18 cellular contexts compared by ENCODE assay signal in genomic region chr4:82282875-82283274, GRCh38.
A peak's percentile ranks its signal among the peaks of the same experiment; 100 is the strongest.
DNase-seq lines count a peak whose midpoint lies in the region; ATAC-seq and TF ChIP-seq lines count a peak whose summit lies in the region.
"Had no signal": no experiment of that assay in that cellular context is flagged by ENCODE, and none has a peak within 500 bp of the region (broad histone marks: within the 10 kb centered on the region; RNA-seq: fewer than 3 reads in every experiment).

No MANE protein-coding gene starts in this region.

- no peaks in the 10 kb centered on the region for H3K36me3 ChIP-seq in OCI-LY7 (ENCODE audit: insufficient read depth, low read length)
- H3K36me3 ChIP-seq: BLaER1 treated with 17β-estradiol and CSF1 and Interleukin-3, amounts not matched to agents 10 nM and 100 nM; SJCRH30 had no signal

- peaks cover 15% of the 10 kb centered on the region for H3K4me1 Mint-ChIP-seq in activated naive CD4-positive, alpha-beta T cell treated with anti-CD3 and anti-CD28 coated beads, Interleukin-2, amount 10 ng/mL, durations not matched to agents 7 days and 5 days

- H3K4me1 ChIP-seq in OCI-LY7 (ENCODE audit: insufficient read depth, low read length, poor library complexity, severe bottlenecking) (peaks cover 25% of the 10 kb centered on the region), foreskin keratinocyte (peaks cover 3% of the 10 kb centered on the region)

- no peaks in the 10 kb centered on the region for H3K9me3 ChIP-seq in OCI-LY7 (ENCODE audit: low read length)

- peak overlapping the region; percentile 16; the same call in 1 of the 2 replicates for H2AFZ ChIP-seq in OCI-LY7 (ENCODE audit: low read length)

- no peak overlapping the region for H3K4me2 ChIP-seq in OCI-LY7 (ENCODE audit: low read length)

- DNase-seq in activated naive CD4-positive, alpha-beta T cell treated with anti-CD3 and anti-CD28 coated beads, Interleukin-2, amount 10 ng/mL, durations not matched to agents 7 days and 5 days = no peak
- no peak for DNase-seq in activated naive CD4-positive, alpha-beta T cell treated with anti-CD3 and anti-CD28 coated beads, Interleukin-2, amount 50 U/mL, for 16 hours
- DNase-seq in OCI-LY7 (ENCODE audit: low spot score) (no peak), iPS-NIHi7 (ENCODE audit: extremely low spot score) (peak; percentile 12), foreskin keratinocyte (no peak), RWPE1 (ENCODE audit: low spot score) (no peak)
- DNase-seq: EL, H9, Kasumi-1, NCI-H187, NCI-H345, NCI-H526, PC-3 had no signal

- H3K4me3 ChIP-seq in OCI-LY7 (ENCODE audit: low read depth, low read length, poor library complexity, severe bottlenecking) = no peak overlapping the region
- H3K4me3 ChIP-seq: BLaER1 treated with 17β-estradiol and CSF1 and Interleukin-3, amounts not matched to agents 10 nM and 100 nM; SJCRH30 had no signal

- no peaks in the 10 kb centered on the region for H3K79me2 ChIP-seq in OCI-LY7 (ENCODE audit: insufficient read depth, low read depth, low read length)

- H3K27me3 ChIP-seq in foreskin keratinocyte = peaks cover 3% of the 10 kb centered on the region
- H3K27me3 ChIP-seq: BLaER1 treated with 17β-estradiol and CSF1 and Interleukin-3, amounts not matched to agents 10 nM and 100 nM; SJCRH30 had no signal

- no peaks in the 10 kb centered on the region for H3K9me2 ChIP-seq in OCI-LY7 (ENCODE audit: insufficient read depth, low read length)

- ATAC-seq in foreskin keratinocyte = no peak
- no peak for ATAC-seq in HG03175 (IDR thresholded peaks at IDR 0.05; ENCODE audit: unreplicated experiment)
- ATAC-seq in GM19023 (IDR thresholded peaks at IDR 0.05; ENCODE audit: unreplicated experiment) = no peak
- ATAC-seq: PC-3 had no signal

- no peak overlapping the region for H3K27ac Mint-ChIP-seq in activated naive CD4-positive, alpha-beta T cell treated with anti-CD3 and anti-CD28 coated beads, Interleukin-2, amount 10 ng/mL, durations not matched to agents 7 days and 5 days
- H3K27ac Mint-ChIP-seq: H9 had no signal

- no peak overlapping the region for H3K27ac ChIP-seq in OCI-LY7 (ENCODE audit: low read depth, low read length, poor library complexity, severe bottlenecking)
- H3K27ac ChIP-seq in foreskin keratinocyte = no peak overlapping the region
- no peak overlapping the region for H3K27ac ChIP-seq in RWPE1
- H3K27ac ChIP-seq: BLaER1 treated with 17β-estradiol and CSF1 and Interleukin-3, amounts not matched to agents 10 nM and 100 nM; SJCRH30 had no signal

- TF ChIP-seq CTCF in OCI-LY7 (conservative IDR thresholded peaks at IDR 0.05; ENCODE audit: low read length) (no peak), foreskin keratinocyte (conservative IDR thresholded peaks at IDR 0.05) (no peak), RWPE1 (conservative IDR thresholded peaks at IDR 0.05; ENCODE audit: low read depth) (no peak)

- intact Hi-C loops in OCI-LY7 (cut with micrococcal nuclease; ENCODE audit: unreplicated experiment) = loop anchor here (5.0 kb wide), 1 partner anchor 811 kb away; the partner anchor contains the start of gene RASGEF1B

- peaks cover 3% of the 10 kb centered on the region for H3K9me3 Mint-ChIP-seq in activated naive CD4-positive, alpha-beta T cell treated with anti-CD3 and anti-CD28 coated beads, Interleukin-2, amount 10 ng/mL, durations not matched to agents 7 days and 5 days
- H3K9me3 Mint-ChIP-seq: H9 had no signal

- no peaks in the 10 kb centered on the region for H3K36me3 Mint-ChIP-seq in activated naive CD4-positive, alpha-beta T cell treated with anti-CD3 and anti-CD28 coated beads, Interleukin-2, amount 10 ng/mL, durations not matched to agents 7 days and 5 days
- H3K36me3 Mint-ChIP-seq: IgD-negative memory B cell had no signal

- BruUV-seq in OCI-LY7 (replicated peaks; lab: Mats Ljungman, UMichigan) = no TSS peak

- H4K20me1 ChIP-seq in OCI-LY7 (ENCODE audit: insufficient read depth, low read length) = no peaks in the 10 kb centered on the region
- H4K20me1 ChIP-seq: BLaER1 treated with 17β-estradiol and CSF1 and Interleukin-3, amounts not matched to agents 10 nM and 100 nM had no signal

- peak overlapping the region; percentile 16 for H3K4me3 Mint-ChIP-seq in activated naive CD4-positive, alpha-beta T cell treated with anti-CD3 and anti-CD28 coated beads, Interleukin-2, amount 10 ng/mL, durations not matched to agents 7 days and 5 days
- H3K4me3 Mint-ChIP-seq: H9 had no signal

- peaks cover 45% of the 10 kb centered on the region for H3K27me3 Mint-ChIP-seq in activated naive CD4-positive, alpha-beta T cell treated with anti-CD3 and anti-CD28 coated beads, Interleukin-2, amount 10 ng/mL, durations not matched to agents 7 days and 5 days

- CTCF ChIA-PET in activated naive CD4-positive, alpha-beta T cell treated with anti-CD3 and anti-CD28 coated beads, Interleukin-2, amount 10 ng/mL, durations not matched to agents 7 days and 5 days (lab: Charles Lee) = interaction anchor here (1.0 to 3.4 kb wide), 4 partner anchors 14 to 81 kb away, joined by 3 to 15 read pairs (median 4); no protein-coding TSS in a partner anchor
- CTCF ChIA-PET in OCI-LY7 (lab: Charles Lee; ENCODE audit: unreplicated experiment) = interaction anchor here (0.6 to 2.1 kb wide), 4 partner anchors 9 to 470 kb away, joined by 3 to 6 read pairs (median 3); partner anchors contain the start of gene HNRNPD
- CTCF ChIA-PET in RWPE1 (lab: Yijun Ruan, JAX) = interaction anchor here (0.9 kb wide), 1 partner anchor 14 kb away, joined by 3 read pairs; no protein-coding TSS in a partner anchor

- POLR2A ChIA-PET in OCI-LY7 (lab: Charles Lee) (interaction anchor here (0.7 to 1.5 kb wide), 3 partner anchors 11 to 32 kb away, joined by 3 to 4 read pairs (median 4); no protein-coding TSS in a partner anchor), RWPE1 (lab: Yijun Ruan, JAX; ENCODE audit: low non-redundant PET) (no interaction called here)
